ENCODE assay signal across 8 cellular contexts in the genomic region with DNA sequence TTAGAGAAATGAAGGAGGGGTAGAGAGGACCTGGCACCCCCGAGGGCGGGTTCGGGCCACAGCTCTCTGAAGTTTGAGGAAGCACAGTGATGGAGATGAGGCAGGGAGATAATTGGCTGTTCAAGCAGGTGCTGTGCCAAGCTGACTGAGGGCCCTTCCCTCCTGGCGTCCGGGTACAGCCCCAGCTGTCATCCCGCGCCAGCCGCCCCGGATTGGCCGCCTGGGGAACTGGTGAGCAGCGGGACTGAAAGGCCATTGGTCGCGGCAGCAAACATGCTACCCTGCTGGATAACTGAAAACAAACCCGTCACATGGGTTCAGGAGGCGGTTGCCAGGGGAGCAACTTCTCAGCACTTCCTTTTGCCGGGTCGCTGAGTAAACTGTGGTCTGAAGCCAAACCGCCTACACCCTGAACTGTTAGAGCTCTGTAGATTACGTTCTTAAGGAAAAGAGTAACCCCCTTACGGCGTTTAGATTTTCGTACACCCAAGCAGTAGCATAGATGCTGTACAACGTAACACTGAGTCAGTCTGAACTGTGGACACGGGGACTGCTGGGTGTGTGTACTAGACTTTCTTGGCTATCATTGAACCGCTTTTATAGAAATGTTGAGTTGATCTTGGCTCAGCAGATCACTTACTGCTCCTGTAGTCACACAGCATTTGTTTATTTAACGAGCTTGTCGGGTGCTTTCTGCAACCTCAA.
A peak's percentile ranks its signal among the peaks of the same experiment; 100 is the strongest.
DNase-seq lines count a peak whose midpoint lies in the region; ATAC-seq, FAIRE-seq and TF ChIP-seq lines count a peak whose summit lies in the region.

No MANE protein-coding gene starts in this region.

- FAIRE-seq in islet of Langerhans (lab: Jason Lieb, UNC) = peak; percentile 92

- H3K4me3 ChIP-seq in AG09309 (ENCODE audit: control insufficient read depth, low read depth, low read length) = peak overlapping the region; percentile 56

- no peak for TF ChIP-seq CTCF in AG09309 (IDR thresholded peaks at IDR 0.05; ENCODE audit: control insufficient read depth, insufficient read depth, low read depth, low read length, missing control alignments)

- DNase-seq in AG09309 (ENCODE audit: low read depth) (peak; percentile 81), NCI-H345 treated with DMSO at 0.1 percent for 48 hours (lab: John Stamatoyannopoulos, UW; ENCODE audit: unreplicated experiment) (peak; percentile 83), cerebellar cortex (ENCODE audit: low spot score) (peak; percentile 98)
- DNase-seq in activated CD4-positive, CD25-positive, alpha-beta regulatory T cell treated with anti-CD3 and anti-CD28 coated beads, Interleukin-2, amount 50 U/mL, for 16 hours (ENCODE audit: low read depth, low spot score) = peak; percentile 93
- peak; percentile 90 for DNase-seq in stimulated activated CD4-positive, alpha-beta T cell treated with anti-CD3 and anti-CD28 coated beads, Interleukin-12 subunit alpha, Interleukin-12 subunit beta, amount 100 ng/mL, for 24 hours (ENCODE audit: low read depth in 2 of 2)

- ATAC-seq in GM19025 (IDR thresholded peaks at IDR 0.05; ENCODE audit: low read depth, unreplicated experiment) (peak; percentile 55), HG03280 (IDR thresholded peaks at IDR 0.05; ENCODE audit: unreplicated experiment) (peak; percentile 65)

Comparison
In these comparisons a context has a peak if more than half of its experiments do, and no peak if none do; other contexts are left out.
1. Peak in every context shown above with its lines: DNase-seq, ATAC-seq and H3K4me3 ChIP-seq.